ENCODE assay signal across 9 cellular contexts in genomic region chr11:75132080-75132479, GRCh38. TPM values are rescaled to one million over a fixed set of nuclear protein-coding genes. Genes with fewer than 3 reads are reported as not detected.
"Had no signal": no experiment of that assay in that cellular context is flagged by ENCODE, and none has a peak within 500 bp of the region (broad histone marks: within the 10 kb centered on the region; RNA-seq: fewer than 3 reads in every experiment).

No MANE protein-coding gene starts in this region.

- H3K4me3 ChIP-seq: GM23338 had no signal

- FAIRE-seq: H1, H54 had no signal

- ATAC-seq: GM23338, HCT116 had no signal

- H3K4me1 Mint-ChIP-seq: GM23338 had no signal

- H3K9ac ChIP-seq: KMS-11 had no signal

- H3K4me2 ChIP-seq: GM23338, KMS-11 had no signal

- H2AFZ ChIP-seq: GM23338 had no signal

- H3K4me3 Mint-ChIP-seq: GM23338, H9 had no signal

- H3K27ac Mint-ChIP-seq: GM23338, H9 had no signal

- H3K27ac ChIP-seq: KMS-11 had no signal

- DNase-seq: H9, IMR-90, KBM-7 had no signal

RNA-seq across cellular contexts. Expression of gene SLCO2B1, which starts 18.8 kb away (rescaled TPM):
- total RNA-seq: GM23338, H1, H9, IMR-90 had no signal
- polyA plus RNA-seq: GM23338, IMR-90 had no signal

RNA-seq across cellular contexts. Expression of gene OR2AT4, which starts 35.4 kb away (rescaled TPM):
- total RNA-seq: GM23338, H1, H9, HT-29, IMR-90 had no signal
- polyA plus RNA-seq: GM23338, H1, IMR-90 had no signal
